ENCODE assay signal across 12 cellular contexts in genomic region chr9:437066-438015, GRCh38.
DNase-seq lines count a peak whose midpoint lies in the region; ATAC-seq, FAIRE-seq and TF ChIP-seq lines count a peak whose summit lies in the region.
"Had no signal": no experiment of that assay in that cellular context is flagged by ENCODE, and none has a peak within 500 bp of the region (broad histone marks: within the 10 kb centered on the region; RNA-seq: fewer than 3 reads in every experiment).

No MANE protein-coding gene starts in this region.

- H3K4me3 ChIP-seq in bronchial epithelial cell (ENCODE audit: low read depth, low read length) (no peak overlapping the region), kidney (ENCODE audit: low read length in 2 of 2) (no peak overlapping the region), subcutaneous abdominal adipose tissue (ENCODE audit: low read depth in 1 of 5, low read length in 5 of 5) (no peak overlapping the region)

- ATAC-seq in HG03565 (IDR thresholded peaks at IDR 0.05; ENCODE audit: unreplicated experiment) (no peak), HG02610 (IDR thresholded peaks at IDR 0.05; ENCODE audit: unreplicated experiment) (no peak)

- DNase-seq in HCEC 1CT, result peak; percentile 42
- peak; percentile 58 for DNase-seq in bronchial epithelial cell (ENCODE audit: low read depth)
- no peak for DNase-seq in kidney
- DNase-seq in NCI-H2107 (lab: John Stamatoyannopoulos, UW), result no peak
- no peak for DNase-seq in DMS153 (lab: John Stamatoyannopoulos, UW)
- DNase-seq: activated CD4-positive, alpha-beta T cell treated with anti-CD3 and anti-CD28 coated beads, Interleukin-2, amount 50 U/mL, for 48 hours; NCI-H1930; SHP77; stimulated activated naive CD4-positive, alpha-beta T cell had no signal

- TF ChIP-seq CTCF in bronchial epithelial cell (IDR thresholded peaks at IDR 0.05; ENCODE audit: insufficient read depth, low read length, severe bottlenecking) (no peak), kidney (IDR thresholded peaks at IDR 0.05; ENCODE audit: borderline replicate concordance, extremely low read depth, insufficient read depth) (no peak)

- H3K9me3 ChIP-seq in kidney (ENCODE audit: control insufficient read depth in 1 of 2, low read length in 2 of 2) (no peaks in the 10 kb centered on the region), subcutaneous abdominal adipose tissue (ENCODE audit: control insufficient read depth in 5 of 5, low read length in 5 of 5) (no peaks in the 10 kb centered on the region)

- H3K9ac ChIP-seq in kidney (ENCODE audit: low read length in 2 of 2), result no peak overlapping the region
- H3K9ac ChIP-seq in subcutaneous abdominal adipose tissue (ENCODE audit: low read length in 5 of 5), result peak overlapping the region in 3 of 5 donors; percentile 1 to 61 (median 50)

- H3K27ac ChIP-seq in kidney (ENCODE audit: low read depth in 2 of 2, low read length in 2 of 2), result peak overlapping the region in 1 of 2 donors; percentile 5
- H3K27ac ChIP-seq in subcutaneous abdominal adipose tissue (ENCODE audit: low read depth, low read length), result peak overlapping the region; percentile 94

- intact Hi-C loops in kidney (cut with DNase I), result no loop called here

- no peaks in the 10 kb centered on the region for H3K36me3 ChIP-seq in bronchial epithelial cell (ENCODE audit: control insufficient read depth, insufficient read depth, low read length)
- H3K36me3 ChIP-seq in kidney (ENCODE audit: control insufficient read depth in 1 of 2, insufficient read depth in 2 of 2, low read length in 2 of 2), result peaks cover 0 to 14% of the 10 kb centered on the region in 2 donors
- peaks cover 6 to 46% (median 15%) of the 10 kb centered on the region in 5 donors for H3K36me3 ChIP-seq in subcutaneous abdominal adipose tissue (ENCODE audit: control insufficient read depth in 5 of 5, insufficient read depth in 5 of 5, low read length in 5 of 5)

- FAIRE-seq in bronchial epithelial cell (lab: Jason Lieb, UNC) (no peak), kidney (lab: Jason Lieb, UNC) (peak; percentile 11)

- H3K4me1 ChIP-seq in kidney (ENCODE audit: control insufficient read depth in 1 of 2, insufficient read depth in 1 of 2, low read depth in 1 of 2, low read length in 2 of 2) (peaks cover 0 to 5% of the 10 kb centered on the region in 2 donors), subcutaneous abdominal adipose tissue (ENCODE audit: control insufficient read depth in 5 of 5, insufficient read depth in 5 of 5, low read length in 5 of 5) (peaks cover 0 to 43% (median 38%) of the 10 kb centered on the region in 5 donors)

- H3K27me3 ChIP-seq in bronchial epithelial cell (ENCODE audit: control insufficient read depth, insufficient read depth, low read length), result no peaks in the 10 kb centered on the region
- no peaks in the 10 kb centered on the region for H3K27me3 ChIP-seq in subcutaneous abdominal adipose tissue (ENCODE audit: control insufficient read depth in 5 of 5, insufficient read depth in 4 of 5, low read length in 5 of 5)

Comparison
In these comparisons a context has a peak if more than half of its experiments do, and no peak if none do; other contexts are left out.
1. DNase-seq: peak in HCEC 1CT (single experiment) and bronchial epithelial cell (single experiment); none in kidney (single experiment), NCI-H2107 (single experiment) and DMS153 (single experiment).
2. H3K9ac ChIP-seq: peak in subcutaneous abdominal adipose tissue (3 of 5); none in kidney (0 of 2).